Comparison of ENCODE assay signal across 1 cellular context in genomic region chr2:105399207-105399861, GRCh38.
TF ChIP-seq lines count a peak whose summit lies in the region.

No MANE protein-coding gene starts in this region.

TF ChIP-seq in K562, 482 proteins besides CTCF, POLR2A, EP300 and RAD21 (continued from another document and continues in another):
- peak; percentile 99 for TF ChIP-seq MGA (IDR thresholded peaks at IDR 0.05)
- no peak for TF ChIP-seq FOXJ3 (CRISPR knock-in tag; IDR thresholded peaks at IDR 0.05)
- TF ChIP-seq HSF4 (CRISPR knock-in tag; IDR thresholded peaks at IDR 0.05; ENCODE audit: borderline replicate concordance): peak; percentile 12; the same call in 1 of the 2 replicates
- no peak for TF ChIP-seq HDAC1 (IDR thresholded peaks at IDR 0.05)
- TF ChIP-seq NFIC (IDR thresholded peaks at IDR 0.05): no peak
- no peak for TF ChIP-seq SETDB1 (IDR thresholded peaks at IDR 0.05; ENCODE audit: low read length)
- TF ChIP-seq POLR2AphosphoS2 (IDR thresholded peaks at IDR 0.05; ENCODE audit: low read length): no peak
- TF ChIP-seq NFXL1 (CRISPR knock-in tag; IDR thresholded peaks at IDR 0.05): 0 out of 2 replicates have a peak, but pooled peaks have one; percentile 36
- TF ChIP-seq FOXO4 (CRISPR knock-in tag; IDR thresholded peaks at IDR 0.05): peak; percentile 34; the same call in 1 of the 2 replicates
- peak; percentile 89; the same call in 1 of the 2 replicates for TF ChIP-seq ZNF589 (CRISPR knock-in tag; IDR thresholded peaks at IDR 0.05; ENCODE audit: low read depth)
- no peak for TF ChIP-seq ZNF124 (CRISPR knock-in tag; IDR thresholded peaks at IDR 0.05)
- TF ChIP-seq POU5F1 (IDR thresholded peaks at IDR 0.05; ENCODE audit: borderline replicate concordance, low read depth, low read length, partially characterized antibody): no peak
- TF ChIP-seq ARHGAP35 (IDR thresholded peaks at IDR 0.05; ENCODE audit: partially characterized antibody): no peak
- TF ChIP-seq THRAP3 (IDR thresholded peaks at IDR 0.05; ENCODE audit: borderline replicate concordance): no peak
- no peak for TF ChIP-seq MTA1 (IDR thresholded peaks at IDR 0.05; ENCODE audit: borderline replicate concordance)
- TF ChIP-seq, protein P1, sequence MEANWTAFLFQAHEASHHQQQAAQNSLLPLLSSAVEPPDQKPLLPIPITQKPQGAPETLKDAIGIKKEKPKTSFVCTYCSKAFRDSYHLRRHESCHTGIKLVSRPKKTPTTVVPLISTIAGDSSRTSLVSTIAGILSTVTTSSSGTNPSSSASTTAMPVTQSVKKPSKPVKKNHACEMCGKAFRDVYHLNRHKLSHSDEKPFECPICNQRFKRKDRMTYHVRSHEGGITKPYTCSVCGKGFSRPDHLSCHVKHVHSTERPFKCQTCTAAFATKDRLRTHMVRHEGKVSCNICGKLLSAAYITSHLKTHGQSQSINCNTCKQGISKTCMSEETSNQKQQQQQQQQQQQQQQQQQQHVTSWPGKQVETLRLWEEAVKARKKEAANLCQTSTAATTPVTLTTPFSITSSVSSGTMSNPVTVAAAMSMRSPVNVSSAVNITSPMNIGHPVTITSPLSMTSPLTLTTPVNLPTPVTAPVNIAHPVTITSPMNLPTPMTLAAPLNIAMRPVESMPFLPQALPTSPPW (CRISPR knock-in tag; IDR thresholded peaks at IDR 0.05): no peak; the same call in 1 of the 2 replicates
- TF ChIP-seq CBFA2T2 (conservative IDR thresholded peaks at IDR 0.05): no peak
- TF ChIP-seq ZNF707 (CRISPR knock-in tag; conservative IDR thresholded peaks at IDR 0.05): no peak
- TF ChIP-seq HDGF (IDR thresholded peaks at IDR 0.05): no peak
- no peak for TF ChIP-seq U2AF2 (optimal IDR thresholded peaks at IDR 0.05; ENCODE audit: low read depth, low read length)
- no peak for TF ChIP-seq DDX20 (tag; IDR thresholded peaks at IDR 0.05; ENCODE audit: low read depth)
- peak; percentile 81 for TF ChIP-seq ZNF175 (CRISPR knock-in tag; IDR thresholded peaks at IDR 0.05; ENCODE audit: low read depth)
- TF ChIP-seq CEBPZ (IDR thresholded peaks at IDR 0.05; ENCODE audit: borderline replicate concordance, low read depth, low read length): no peak
- no peak for TF ChIP-seq PHF21A (IDR thresholded peaks at IDR 0.05; ENCODE audit: borderline replicate concordance, low read depth)
- TF ChIP-seq CCAR2 (IDR thresholded peaks at IDR 0.05; ENCODE audit: low read depth, low read length): no peak
- TF ChIP-seq HNRNPLL (IDR thresholded peaks at IDR 0.05; ENCODE audit: low read depth, low read length, poor library complexity, severe bottlenecking): peak; percentile 12
- TF ChIP-seq SFPQ (IDR thresholded peaks at IDR 0.05; ENCODE audit: low read depth, low read length): no peak
- TF ChIP-seq ILF3 (IDR thresholded peaks at IDR 0.05; ENCODE audit: borderline replicate concordance): no peak
- no peak for TF ChIP-seq RBM22 (IDR thresholded peaks at IDR 0.05; ENCODE audit: low read depth, low read length, poor library complexity, severe bottlenecking)
- peak; percentile 80 to 88 for TF ChIP-seq E2F6 (IDR thresholded peaks at IDR 0.05; ENCODE audit: borderline replicate concordance in 1 of 2, extremely low read depth in 1 of 2, insufficient read depth in 1 of 2, insufficient read length in 1 of 2, low read depth in 1 of 2, low read length in 1 of 2, poor library complexity in 1 of 2, severe bottlenecking in 1 of 2)
- TF ChIP-seq BRF1 (IDR thresholded peaks at IDR 0.05; ENCODE audit: borderline replicate concordance, extremely low read depth, insufficient read length): no peak
- TF ChIP-seq TRIM24 (IDR thresholded peaks at IDR 0.05): no peak
- no peak for TF ChIP-seq KAT7 (CRISPR knock-in tag; IDR thresholded peaks at IDR 0.05; ENCODE audit: borderline replicate concordance)
- no peak for TF ChIP-seq CEBPG (CRISPR knock-in tag; IDR thresholded peaks at IDR 0.05)
- TF ChIP-seq CEBPG (tag; conservative IDR thresholded peaks at IDR 0.05 in 1 of 2, IDR thresholded peaks at IDR 0.05 in 1 of 2): no peak
- TF ChIP-seq ZNF77 (CRISPR knock-in tag; IDR thresholded peaks at IDR 0.05): no peak
- 0 out of 2 replicates have a peak, but pooled peaks have one; percentile 38 for TF ChIP-seq BRD4 (IDR thresholded peaks at IDR 0.05)
- no peak for TF ChIP-seq ZNF274 (IDR thresholded peaks at IDR 0.05; ENCODE audit: borderline replicate concordance, low read depth, low read length)
- TF ChIP-seq ZNF263 (CRISPR knock-in tag; IDR thresholded peaks at IDR 0.05; ENCODE audit: borderline replicate concordance): no peak
